ENCODE assay signal across 8 cellular contexts in genomic region chr2:172233947-172234715, GRCh38.
DNase-seq lines count a peak whose midpoint lies in the region; ATAC-seq, FAIRE-seq and TF ChIP-seq lines count a peak whose summit lies in the region.

No MANE protein-coding gene starts in this region.

- peaks cover 6 to 19% of the 10 kb centered on the region in 2 donors for H3K4me1 ChIP-seq in left lung

- peaks cover 46% of the 10 kb centered on the region for H3K27me3 Mint-ChIP-seq in stimulated activated naive CD8-positive, alpha-beta T cell treated with anti-CD3 and anti-CD28 coated beads, Interleukin-15, Interleukin-2, amounts not matched to agents 100 ng/mL and 50 ng/mL, for 24 hours
- peaks cover 57 to 76% (median 66%) of the 10 kb centered on the region in 3 donors for H3K27me3 Mint-ChIP-seq in naive B cell

- H3K27ac ChIP-seq in caudate nucleus (ENCODE audit: low read depth, low read length) (peak overlapping the region; percentile 63), left lung (no peak overlapping the region)

- no peak overlapping the region for H3K27ac Mint-ChIP-seq in stimulated activated naive CD8-positive, alpha-beta T cell treated with anti-CD3 and anti-CD28 coated beads, Interleukin-15, Interleukin-2, amounts not matched to agents 100 ng/mL and 50 ng/mL, for 24 hours
- peak overlapping the region in 2 of 6 donors; percentile 66 to 78 for H3K27ac Mint-ChIP-seq in naive B cell

- no peak for FAIRE-seq in GM19239 (lab: Jason Lieb, UNC)

- intact Hi-C loops in left lung (cut with DNase I): no loop called here

- H3K9me3 Mint-ChIP-seq in stimulated activated naive CD8-positive, alpha-beta T cell treated with anti-CD3 and anti-CD28 coated beads, Interleukin-15, Interleukin-2, amounts not matched to agents 100 ng/mL and 50 ng/mL, for 24 hours: no peaks in the 10 kb centered on the region
- no peaks in the 10 kb centered on the region for H3K9me3 Mint-ChIP-seq in naive B cell

- ATAC-seq in stimulated activated naive CD8-positive, alpha-beta T cell treated with anti-CD3 and anti-CD28 coated beads, Interleukin-15, Interleukin-2, amounts not matched to agents 100 U/mL and 50 U/mL, for 24 hours: no peak
- no peak for ATAC-seq in naive B cell (ENCODE audit: low read depth in 2 of 2)
- ATAC-seq in left lung: no peak
- no peak for ATAC-seq in GM21529 (IDR thresholded peaks at IDR 0.05; ENCODE audit: unreplicated experiment)
- ATAC-seq in HG02870 (IDR thresholded peaks at IDR 0.05; ENCODE audit: unreplicated experiment): no peak

- H3K27me3 ChIP-seq in left lung: peaks cover 30 to 38% of the 10 kb centered on the region in 2 donors

- no peak for DNase-seq in stimulated activated naive CD8-positive, alpha-beta T cell treated with anti-CD3 and anti-CD28 coated beads, Interleukin-15, Interleukin-2, amounts not matched to agents 100 U/mL and 50 U/mL, for 24 hours
- peak in 12 of 61 donors; percentile 15 to 71 (median 30) for DNase-seq in caudate nucleus (lab: John Stamatoyannopoulos, UW)
- no peak for DNase-seq in naive B cell
- DNase-seq in left lung: no peak
- no peak for DNase-seq in GM19239 (ENCODE audit: insufficient read length, low spot score)

- H3K9me3 ChIP-seq in left lung: no peaks in the 10 kb centered on the region

- H3K4me3 ChIP-seq in left lung: no peak overlapping the region

- no peak for TF ChIP-seq CTCF in left lung (IDR thresholded peaks at IDR 0.05)

- H3K36me3 ChIP-seq in left lung: no peaks in the 10 kb centered on the region

- H3K4me3 Mint-ChIP-seq in stimulated activated naive CD8-positive, alpha-beta T cell treated with anti-CD3 and anti-CD28 coated beads, Interleukin-15, Interleukin-2, amounts not matched to agents 100 ng/mL and 50 ng/mL, for 24 hours: peak overlapping the region; percentile 80
- peak overlapping the region; percentile 77 to 92 (median 88) for H3K4me3 Mint-ChIP-seq in naive B cell

- H3K4me1 Mint-ChIP-seq in stimulated activated naive CD8-positive, alpha-beta T cell treated with anti-CD3 and anti-CD28 coated beads, Interleukin-15, Interleukin-2, amounts not matched to agents 100 ng/mL and 50 ng/mL, for 24 hours (ENCODE audit: low read depth): peaks cover 15% of the 10 kb centered on the region
- H3K4me1 Mint-ChIP-seq in naive B cell: peaks cover 15 to 20% (median 17%) of the 10 kb centered on the region in 3 donors

- H3K36me3 Mint-ChIP-seq in stimulated activated naive CD8-positive, alpha-beta T cell treated with anti-CD3 and anti-CD28 coated beads, Interleukin-15, Interleukin-2, amounts not matched to agents 100 ng/mL and 50 ng/mL, for 24 hours (ENCODE audit: low read depth): no peaks in the 10 kb centered on the region
- peaks cover 0 to 10% of the 10 kb centered on the region in 2 donors for H3K36me3 Mint-ChIP-seq in naive B cell
